27 cellular contexts compared by ENCODE assay signal in the genomic region with DNA sequence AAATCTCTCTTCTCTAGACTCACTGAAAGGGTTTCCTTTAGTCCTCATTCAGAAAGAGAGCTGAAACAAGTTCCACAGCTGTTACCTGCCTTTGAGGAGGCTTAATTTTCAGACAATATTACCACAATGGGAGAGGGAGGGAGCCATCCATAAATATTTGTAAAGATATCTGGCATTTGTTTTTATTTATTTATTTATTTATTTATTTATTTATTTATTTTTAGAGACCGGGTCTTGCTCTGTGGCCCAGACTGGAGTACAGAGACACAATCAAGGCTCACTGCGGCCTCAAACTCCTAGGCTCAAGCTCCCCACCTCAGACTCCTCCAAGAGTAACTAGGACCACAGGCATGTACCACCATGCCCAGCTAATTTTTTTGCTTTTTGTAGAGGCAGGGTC.
"Had no signal": no experiment of that assay in that cellular context is flagged by ENCODE, and none has a peak within 500 bp of the region (broad histone marks: within the 10 kb centered on the region; RNA-seq: fewer than 3 reads in every experiment).

No MANE protein-coding gene starts in this region.

- H3K36me3 ChIP-seq: stomach, suprapubic skin, thoracic aorta, thyroid gland, tibial artery, tibial nerve, transverse colon, upper lobe of left lung, upper lobe of right lung, uterus, vagina had no signal

- H3K4me1 ChIP-seq: stomach, suprapubic skin, testis, thyroid gland, tibial artery, tibial nerve, transverse colon, upper lobe of left lung, upper lobe of right lung, uterus, vagina had no signal

- DNase-seq: stimulated activated CD4-positive, alpha-beta T cell treated with anti-CD3 and anti-CD28 coated beads, Interleukin-2, amount 100 ng/mL, for 48 hours; stimulated activated CD4-positive, alpha-beta T cell treated with anti-CD3 and anti-CD28 coated beads, Interleukin-4, amount 100 ng/mL, for 1 hour; stimulated activated CD4-positive, alpha-beta T cell treated with anti-CD3 and anti-CD28 coated beads, Interleukin-4, amount 100 ng/mL, for 24 hours; stimulated activated CD4-positive, alpha-beta T cell treated with anti-CD3 and anti-CD28 coated beads, Interleukin-4, amount 100 ng/mL, for 4 hours; stimulated activated CD8-positive, alpha-beta memory T cell treated with anti-CD3 and anti-CD28 coated beads, Interleukin-4, amount 100 ng/mL, for 48 hours; stimulated activated naive B cell treated with anti-CD40 and anti-IgM and Interleukin-4, amounts not matched to agents 10 μg/mL and 1 μg/mL and 100 μg/mL, for 72 hours; stimulated activated naive CD4-positive, alpha-beta T cell; stimulated activated naive CD4-positive, alpha-beta T cell treated with Interleukin-2 at 50 U/mL for 16 hours; stimulated activated naive CD8-positive, alpha-beta T cell treated with anti-CD3 and anti-CD28 coated beads, Interleukin-15, amount 100 ng/mL, for 72 hours; stimulated activated naive CD8-positive, alpha-beta T cell treated with anti-CD3 and anti-CD28 coated beads, Interleukin-15, Interleukin-2, amounts not matched to agents 100 U/mL and 50 U/mL, for 24 hours; stomach; substantia nigra; testis; thyroid gland; tibial artery; transverse colon; trophoblast cell; upper lobe of left lung; upper lobe of right lung; uterus had no signal

- ATAC-seq: stimulated activated effector memory CD8-positive, alpha-beta T cell treated with anti-CD3 and anti-CD28 coated beads, Interleukin-12 subunit alpha, Interleukin-12 subunit beta, amount 100 ng/mL, for 72 hours; stimulated activated memory B cell treated with anti-CD40 and anti-IgM and Interleukin-4, amounts not matched to agents 10 μg/mL and 1 μg/mL and 100 μg/mL, for 72 hours; stimulated activated naive B cell treated with anti-CD40 and anti-IgM and Interleukin-4, amounts not matched to agents 10 μg/mL and 1 μg/mL and 100 μg/mL, for 72 hours; stimulated activated naive CD8-positive, alpha-beta T cell treated with anti-CD3 and anti-CD28 coated beads, Interleukin-15, amount 100 ng/mL, for 72 hours; stimulated activated naive CD8-positive, alpha-beta T cell treated with anti-CD3 and anti-CD28 coated beads, Interleukin-15, Interleukin-2, amounts not matched to agents 100 U/mL and 50 U/mL, for 24 hours; upper lobe of right lung had no signal

- H3K4me3 ChIP-seq: stomach, suprapubic skin, testis, thoracic aorta, thyroid gland, tibial artery, tibial nerve, transverse colon, upper lobe of left lung, upper lobe of right lung, uterus, vagina had no signal

- H3K27ac ChIP-seq: stomach, suprapubic skin, testis, thoracic aorta, thyroid gland, tibial artery, tibial nerve, transverse colon, upper lobe of left lung, upper lobe of right lung, uterus, vagina had no signal

- FAIRE-seq: urothelium cell line had no signal

- H3K9me3 ChIP-seq: stomach, suprapubic skin, testis, thoracic aorta, thyroid gland, tibial artery, tibial nerve, transverse colon, upper lobe of left lung, upper lobe of right lung, uterus, vagina had no signal
